In genomic region chr5:76376141-76376900, GRCh38 we compare ENCODE assay signal across 34 cellular contexts. TPM values are rescaled to one million over a fixed set of nuclear protein-coding genes. Genes with fewer than 3 reads are reported as not detected.
DNase-seq lines count a peak whose midpoint lies in the region; ATAC-seq, FAIRE-seq and TF ChIP-seq lines count a peak whose summit lies in the region.
"Had no signal": no experiment of that assay in that cellular context is flagged by ENCODE, and none has a peak within 500 bp of the region (broad histone marks: within the 10 kb centered on the region; RNA-seq: fewer than 3 reads in every experiment).

No MANE protein-coding gene starts in this region.

- DNase-seq in HepG2 (ENCODE audit: low spot score) = no peak
- no peak for DNase-seq in right lobe of liver
- no peak for DNase-seq in T-helper 17 cell
- peak; percentile 64 to 71 for DNase-seq in erythroblast (lab: John Stamatoyannopoulos, UW)
- no peak for DNase-seq in activated CD4-positive, alpha-beta memory T cell treated with anti-CD3 and anti-CD28 coated beads, Interleukin-2, amount 10 ng/mL, durations not matched to agents 7 days and 5 days
- DNase-seq in NCI-H82 (lab: John Stamatoyannopoulos, UW) = no peak
- DNase-seq in RWPE1 (ENCODE audit: low spot score) = no peak
- DNase-seq: activated B cell treated with CpG ODN at 0.5 μM for 24 hours; activated CD4-positive, alpha-beta T cell treated with anti-CD3 and anti-CD28 coated beads, Interleukin-2, amount 10 ng/mL, durations not matched to agents 7 days and 5 days; activated CD8-positive, alpha-beta memory T cell treated with anti-CD3 and anti-CD28 coated beads, Interleukin-2, amount 10 ng/mL, durations not matched to agents 7 days and 5 days; activated T-cell treated with anti-CD3 and anti-CD28 coated beads, Interleukin-2, amount 50 U/mL, for 48 hours; adrenal gland; CD8-positive, alpha-beta T cell; KG1; NCI-H1417; NCI-H2029 treated with DMSO at 0.1 percent for 48 hours; NCI-H69; SJCRH30; spleen; stimulated activated CD4-positive, alpha-beta T cell treated with anti-CD3 and anti-CD28 coated beads, Interleukin-2, amount 100 ng/mL, for 24 hours; stimulated activated CD8-positive, alpha-beta memory T cell treated with anti-CD3 and anti-CD28 coated beads, Interleukin-4, amount 100 ng/mL, for 48 hours; T1000; thyroid gland; uterus had no signal

- intact Hi-C loops in HepG2 (cut with micrococcal nuclease; ENCODE audit: unreplicated experiment) (no loop called here), right lobe of liver (cut with DNase I) (no loop called here)

- TF ChIP-seq EP300 in HepG2 (IDR thresholded peaks at IDR 0.05; ENCODE audit: low read depth in 2 of 2, low read length in 2 of 2) = no peak
- TF ChIP-seq EP300 in HepG2 (CRISPR knock-in tag; IDR thresholded peaks at IDR 0.05; ENCODE audit: borderline replicate concordance) = no peak

- H3K27me3 ChIP-seq in HepG2 (ENCODE audit: control insufficient read depth in 1 of 2, insufficient read depth in 2 of 2, low read length in 2 of 2) (no peaks in the 10 kb centered on the region; a peak in 1 of 5 replicates), right lobe of liver (no peaks in the 10 kb centered on the region)
- H3K27me3 ChIP-seq: adrenal gland, right atrium auricular region, spleen, thyroid gland, uterus had no signal

- no TSS peak for BruUV-seq in HepG2 (replicated peaks; lab: Mats Ljungman, UMichigan)

- H2AFZ ChIP-seq in HepG2 (ENCODE audit: low read length) = no peak overlapping the region

- H3K36me3 Mint-ChIP-seq in T-helper 17 cell (ENCODE audit: low read depth) = peaks cover 4% of the 10 kb centered on the region
- peaks cover 2% of the 10 kb centered on the region for H3K36me3 Mint-ChIP-seq in activated CD4-positive, alpha-beta memory T cell treated with anti-CD3 and anti-CD28 coated beads, Interleukin-2, amount 10 ng/mL, durations not matched to agents 7 days and 5 days (ENCODE audit: low read depth)
- H3K36me3 Mint-ChIP-seq: activated CD8-positive, alpha-beta memory T cell treated with anti-CD3 and anti-CD28 coated beads, Interleukin-2, amount 10 ng/mL, durations not matched to agents 7 days and 5 days; brain; CD8-positive, alpha-beta T cell had no signal

- H3K27ac ChIP-seq in HepG2 (ENCODE audit: extremely low read length, insufficient read depth, low read length) = no peak overlapping the region
- no peak overlapping the region for H3K27ac ChIP-seq in right lobe of liver
- no peak overlapping the region for H3K27ac ChIP-seq in RWPE1
- H3K27ac ChIP-seq: adrenal gland, epithelial cell of prostate, right atrium auricular region, SJCRH30, spleen, thyroid gland, uterus had no signal

- peaks cover 29% of the 10 kb centered on the region for H3K4me1 Mint-ChIP-seq in T-helper 17 cell
- H3K4me1 Mint-ChIP-seq in activated CD4-positive, alpha-beta memory T cell treated with anti-CD3 and anti-CD28 coated beads, Interleukin-2, amount 10 ng/mL, durations not matched to agents 7 days and 5 days = peaks cover 28% of the 10 kb centered on the region
- H3K4me1 Mint-ChIP-seq: B cell had no signal

- no peaks in the 10 kb centered on the region for H4K20me1 ChIP-seq in HepG2 (ENCODE audit: insufficient read depth, low read length)

- no peak overlapping the region for H3K4me2 ChIP-seq in HepG2 (ENCODE audit: low read depth, low read length)

- H3K9me3 Mint-ChIP-seq in activated CD4-positive, alpha-beta memory T cell treated with anti-CD3 and anti-CD28 coated beads, Interleukin-2, amount 10 ng/mL, durations not matched to agents 7 days and 5 days = no peaks in the 10 kb centered on the region
- H3K9me3 Mint-ChIP-seq: activated B cell treated with CpG ODN at 0.5 μM for 24 hours; activated CD4-positive, alpha-beta T cell treated with anti-CD3 and anti-CD28 coated beads, Interleukin-2, amount 10 ng/mL, durations not matched to agents 7 days and 5 days; brain; CD8-positive, alpha-beta T cell; neural crest cell had no signal

- peak; percentile 28 for TF ChIP-seq CTCF in HepG2 (CRISPR knock-in tag; IDR thresholded peaks at IDR 0.05)
- TF ChIP-seq CTCF in right lobe of liver (IDR thresholded peaks at IDR 0.05) = no peak
- no peak for TF ChIP-seq CTCF in RWPE1 (conservative IDR thresholded peaks at IDR 0.05; ENCODE audit: low read depth)

- WGBS in HepG2 (ENCODE audit: low lambda C conversion rate) = 58% methylated on average over 3 of the region's 3 CpGs
- 97% methylated on average over 3 of the region's 3 CpGs for WGBS in right lobe of liver (ENCODE audit: insufficient coverage, low coverage, low lambda C conversion rate, missing lambda C conversion rate)

- H3K79me2 ChIP-seq in HepG2 (ENCODE audit: insufficient read depth, low read length) = no peaks in the 10 kb centered on the region

- no peak for ATAC-seq in HepG2
- ATAC-seq in right lobe of liver = no peak
- no peak for ATAC-seq in T-helper 17 cell
- ATAC-seq in GM18909 (IDR thresholded peaks at IDR 0.05; ENCODE audit: poor library complexity, unreplicated experiment) = no peak
- ATAC-seq: activated CD8-positive, alpha-beta memory T cell treated with anti-CD3 and anti-CD28 coated beads, Interleukin-2, amount 10 ng/mL, durations not matched to agents 7 days and 5 days; CD8-positive, alpha-beta T cell; GM12878; left lobe of liver had no signal

- in situ Hi-C loops in HepG2 (cut with HindIII; ENCODE audit: extremely low pct_ligation_motif_present, low pct_unique_long_range_greater_than_20kb) = no loop called here

- FAIRE-seq in HepG2 (lab: Jason Lieb, UNC) = no peak
- FAIRE-seq: A204.1, GM12878, HTR-8/SVneo had no signal

- H3K4me3 Mint-ChIP-seq in T-helper 17 cell = no peak overlapping the region
- no peak overlapping the region for H3K4me3 Mint-ChIP-seq in activated CD4-positive, alpha-beta memory T cell treated with anti-CD3 and anti-CD28 coated beads, Interleukin-2, amount 10 ng/mL, durations not matched to agents 7 days and 5 days
- H3K4me3 Mint-ChIP-seq: activated B cell treated with CpG ODN at 0.5 μM for 24 hours; activated CD4-positive, alpha-beta T cell treated with anti-CD3 and anti-CD28 coated beads, Interleukin-2, amount 10 ng/mL, durations not matched to agents 7 days and 5 days; activated CD8-positive, alpha-beta memory T cell treated with anti-CD3 and anti-CD28 coated beads, Interleukin-2, amount 10 ng/mL, durations not matched to agents 7 days and 5 days; B cell; brain; CD8-positive, alpha-beta T cell; neural crest cell had no signal

- no peak for TF ChIP-seq RAD21 in HepG2 (CRISPR knock-in tag; IDR thresholded peaks at IDR 0.05)

- CTCF ChIA-PET in HepG2 (lab: Yijun Ruan, JAX; ENCODE audit: low intra/inter-chr PET ratio, low total read pairs) = no interaction called here
- CTCF ChIA-PET in activated CD4-positive, alpha-beta memory T cell treated with anti-CD3 and anti-CD28 coated beads, Interleukin-2, amount 10 ng/mL, durations not matched to agents 7 days and 5 days (lab: Charles Lee) = interaction anchor here (1.1 kb wide), 2 partner anchors 14 to 26 kb away, joined by 4 to 5 read pairs; no protein-coding TSS in a partner anchor
- CTCF ChIA-PET in RWPE1 (lab: Yijun Ruan, JAX) = no interaction called here

- POLR2A ChIA-PET in HepG2 (lab: Yijun Ruan, JAX) (no interaction called here), RWPE1 (lab: Yijun Ruan, JAX; ENCODE audit: low non-redundant PET) (no interaction called here)
- POLR2A ChIA-PET in activated CD4-positive, alpha-beta memory T cell treated with anti-CD3 and anti-CD28 coated beads, Interleukin-2, amount 10 ng/mL, durations not matched to agents 7 days and 5 days (lab: Charles Lee) = interaction anchor here (0.8 kb wide), 1 partner anchor 27 kb away, joined by 3 read pairs; the partner anchor contains the start of gene IQGAP2

- H3K4me3 ChIP-seq in HepG2 (replicated peaks in 1 of 3; ENCODE audit: insufficient read depth in 1 of 3, low read depth in 2 of 3, low read length in 3 of 3) (no peak overlapping the region), right lobe of liver (no peak overlapping the region)
- H3K4me3 ChIP-seq: adrenal gland, GM12878, right atrium auricular region, SJCRH30, spleen, thyroid gland, uterus had no signal

- H3K36me3 ChIP-seq in HepG2 (replicated peaks in 1 of 2; ENCODE audit: control insufficient read depth in 1 of 2, insufficient read depth in 2 of 2, low read length in 2 of 2) (no peaks in the 10 kb centered on the region), right lobe of liver (no peaks in the 10 kb centered on the region)
- H3K36me3 ChIP-seq: adrenal gland, right atrium auricular region, SJCRH30, spleen, thyroid gland, uterus had no signal

- H3K4me1 ChIP-seq in HepG2 (ENCODE audit: insufficient read depth, low read length) (peaks cover 70% of the 10 kb centered on the region), right lobe of liver (peaks cover 0 to 21% (median 4%) of the 10 kb centered on the region in 4 donors)
- H3K4me1 ChIP-seq: SJCRH30, uterus had no signal

- H3K27ac Mint-ChIP-seq in T-helper 17 cell = peak overlapping the region; percentile 43
- no peak overlapping the region for H3K27ac Mint-ChIP-seq in activated CD4-positive, alpha-beta memory T cell treated with anti-CD3 and anti-CD28 coated beads, Interleukin-2, amount 10 ng/mL, durations not matched to agents 7 days and 5 days
- H3K27ac Mint-ChIP-seq: activated B cell treated with CpG ODN at 0.5 μM for 24 hours; activated CD4-positive, alpha-beta T cell treated with anti-CD3 and anti-CD28 coated beads, Interleukin-2, amount 10 ng/mL, durations not matched to agents 7 days and 5 days; activated CD8-positive, alpha-beta memory T cell treated with anti-CD3 and anti-CD28 coated beads, Interleukin-2, amount 10 ng/mL, durations not matched to agents 7 days and 5 days; B cell; brain; CD8-positive, alpha-beta T cell had no signal

- TF ChIP-seq POLR2A in HepG2 (IDR thresholded peaks at IDR 0.05; ENCODE audit: insufficient read depth in 1 of 2, low read depth in 2 of 2, low read length in 2 of 2) (no peak), right lobe of liver (IDR thresholded peaks at IDR 0.05) (no peak), erythroblast (IDR thresholded peaks at IDR 0.05; ENCODE audit: low read length) (no peak)

- H3K9me3 ChIP-seq in HepG2 (ENCODE audit: low read length) (no peaks in the 10 kb centered on the region), right lobe of liver (no peaks in the 10 kb centered on the region), T-helper 17 cell (ENCODE audit: control insufficient read depth, low read length, poor library complexity, severe bottlenecking) (no peaks in the 10 kb centered on the region)
- H3K9me3 ChIP-seq: adrenal gland, right atrium auricular region, SJCRH30, spleen, thyroid gland, uterus had no signal

- no peak overlapping the region for H3K9ac ChIP-seq in HepG2 (ENCODE audit: insufficient read depth, low read depth, low read length)

- no peaks in the 10 kb centered on the region for H3K27me3 Mint-ChIP-seq in T-helper 17 cell
- H3K27me3 Mint-ChIP-seq in activated CD4-positive, alpha-beta memory T cell treated with anti-CD3 and anti-CD28 coated beads, Interleukin-2, amount 10 ng/mL, durations not matched to agents 7 days and 5 days = no peaks in the 10 kb centered on the region
- H3K27me3 Mint-ChIP-seq: activated B cell treated with CpG ODN at 0.5 μM for 24 hours; activated CD4-positive, alpha-beta T cell treated with anti-CD3 and anti-CD28 coated beads, Interleukin-2, amount 10 ng/mL, durations not matched to agents 7 days and 5 days; activated CD8-positive, alpha-beta memory T cell treated with anti-CD3 and anti-CD28 coated beads, Interleukin-2, amount 10 ng/mL, durations not matched to agents 7 days and 5 days; B cell; brain had no signal

RNA-seq across cellular contexts. Expression of gene IQGAP2, which starts 26.8 kb away (rescaled TPM):
- total RNA-seq in HepG2 (2016; rRNA removed; fragmentation: Illumina TruSeq; extraction: Trizol) (83.3 and 143 TPM in 2 replicates), right lobe of liver (100 to 1,000 TPM in 5 of 6 experiments, 10 to 100 TPM in 1; 96.4 to 152 (median 123) TPM), T-helper 17 cell (100 to 1,000 TPM; 117 to 134 TPM)
- total RNA-seq in HepG2 (2016; cell fraction: cytosol; rRNA removed; fragmentation: Illumina TruSeq; extraction: Trizol; ENCODE audit: low read depth) = 6.8 and 9.5 TPM in 2 replicates
- 75.6 and 141 TPM in 2 replicates for total RNA-seq in HepG2 (2016; cell fraction: insoluble cytoplasmic fraction; rRNA removed; fragmentation: Illumina TruSeq; extraction: Trizol)
- 20.0 and 24.2 TPM in 2 replicates for total RNA-seq in HepG2 (2016; cell fraction: membrane; rRNA removed; fragmentation: Illumina TruSeq; extraction: Trizol)
- total RNA-seq in HepG2 (2016; cell fraction: nucleus; rRNA removed; fragmentation: Illumina TruSeq; extraction: Trizol) = 81.7 and 84.7 TPM in 2 replicates
- 29.7 and 35.2 TPM in 2 replicates for polyA plus RNA-seq in HepG2 (2011; rRNA removed)
- 21.8 and 27.0 TPM in 2 replicates for polyA plus RNA-seq in HepG2 (2011; cell fraction: cytosol; rRNA removed)
- 16.5 and 22.9 TPM in 2 replicates for polyA plus RNA-seq in HepG2 (2011; cell fraction: nucleus; rRNA removed)
- polyA plus RNA-seq in HepG2 (2012) = 43.2 and 55.6 TPM in 2 replicates
- polyA plus RNA-seq in HepG2 (2016; cell fraction: cytosol; fragmentation: Illumina TruSeq; extraction: Trizol; ENCODE audit: low read depth) = 2.5 and 3.4 TPM in 2 replicates
- 131 and 137 TPM in 2 replicates for polyA plus RNA-seq in HepG2 (2016; cell fraction: insoluble cytoplasmic fraction; fragmentation: Illumina TruSeq; extraction: Trizol; ENCODE audit: low read depth)
- 10.6 and 10.9 TPM in 2 replicates for polyA plus RNA-seq in HepG2 (2016; cell fraction: membrane; fragmentation: Illumina TruSeq; extraction: Trizol; ENCODE audit: low read depth)
- 77.5 and 91.9 TPM in 2 replicates for polyA plus RNA-seq in HepG2 (2016; cell fraction: nucleus; fragmentation: Illumina TruSeq; extraction: Trizol; ENCODE audit: insufficient read depth, low read depth)
- polyA minus RNA-seq in HepG2 (2011; rRNA and poly(A)+ RNA removed; ENCODE audit: low replicate concordance) = 0.21 and 25.1 TPM in 2 replicates
- polyA minus RNA-seq in HepG2 (2011; cell fraction: cytosol; rRNA and poly(A)+ RNA removed) = 51.9 and 82.7 TPM in 2 replicates
- 85.0 and 104 TPM in 2 replicates for polyA minus RNA-seq in HepG2 (2011; cell fraction: nucleus; rRNA and poly(A)+ RNA removed)
- total RNA-seq in activated CD4-positive, alpha-beta memory T cell treated with anti-CD3 and anti-CD28 coated beads, Interleukin-2, amount 10 ng/mL, durations not matched to agents 7 days and 5 days = 100 to 1,000 TPM; 118 to 124 TPM

Comparison
In these comparisons a context has a peak if more than half of its experiments do, and no peak if none do; other contexts are left out.
1. DNase-seq: peak in erythroblast (2 of 2); none in HepG2 (single experiment), right lobe of liver (0 of 3), T-helper 17 cell (0 of 3), activated CD4-positive, alpha-beta memory T cell treated with anti-CD3 and anti-CD28 coated beads, Interleukin-2, amount 10 ng/mL, durations not matched to agents 7 days and 5 days (single experiment), NCI-H82 (single experiment) and RWPE1 (single experiment).